In the genomic region with DNA sequence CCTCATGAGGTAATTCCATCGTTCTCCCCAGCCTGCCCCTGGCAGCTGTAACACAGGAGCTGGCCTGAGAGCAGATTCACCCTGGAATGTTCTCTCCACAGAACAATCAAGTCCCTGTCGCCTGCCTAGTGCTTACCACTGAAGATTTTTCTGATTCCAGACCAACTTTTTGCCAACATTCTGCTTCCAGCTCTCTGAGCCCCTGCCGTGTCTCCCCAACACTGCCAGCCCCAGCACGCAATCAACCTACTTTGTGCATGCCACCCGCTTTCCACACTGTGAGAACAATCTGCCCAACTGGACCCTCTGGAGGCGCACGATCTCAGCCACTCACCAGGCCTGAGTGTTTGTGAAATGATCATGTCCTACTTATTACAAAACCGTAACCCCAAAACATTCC, we compare ENCODE assay signal across 16 cellular contexts.
DNase-seq lines count a peak whose midpoint lies in the region; TF ChIP-seq lines count a peak whose summit lies in the region.
"Had no signal": no experiment of that assay in that cellular context is flagged by ENCODE, and none has a peak within 500 bp of the region (broad histone marks: within the 10 kb centered on the region; RNA-seq: fewer than 3 reads in every experiment).

No MANE protein-coding gene starts in this region.

- 78 to 86% methylated on average over 8 of the region's 8 CpGs for WGBS in lower leg skin, 2 donors

- no peak overlapping the region for H3K27ac Mint-ChIP-seq in MCF 10A (ENCODE audit: low read depth, unreplicated experiment)
- peak overlapping the region; percentile 15 for H3K27ac Mint-ChIP-seq in activated naive CD8-positive, alpha-beta T cell treated with anti-CD3 and anti-CD28 coated beads for 36 hours

- POLR2A ChIA-PET in MCF 10A (lab: Yijun Ruan, JAX), result interaction anchor here (0.6 kb wide), 1 partner anchor 11 kb away, joined by 3 read pairs; no protein-coding TSS in a partner anchor

- H3K4me3 ChIP-seq in breast epithelium (no peak overlapping the region), lower leg skin (ENCODE audit: low read depth, poor library complexity, severe bottlenecking) (no peak overlapping the region)
- H3K4me3 ChIP-seq: HAP-1, left ventricle myocardium inferior had no signal

- H3K36me3 Mint-ChIP-seq in MCF 10A (ENCODE audit: insufficient read depth, unreplicated experiment), result peaks cover 87% of the 10 kb centered on the region
- H3K36me3 Mint-ChIP-seq in activated naive CD8-positive, alpha-beta T cell treated with anti-CD3 and anti-CD28 coated beads for 36 hours, result peaks cover 13% of the 10 kb centered on the region

- H3K27me3 Mint-ChIP-seq in MCF 10A (ENCODE audit: insufficient read depth, unreplicated experiment), result no peaks in the 10 kb centered on the region
- H3K27me3 Mint-ChIP-seq in activated naive CD8-positive, alpha-beta T cell treated with anti-CD3 and anti-CD28 coated beads for 36 hours, result no peaks in the 10 kb centered on the region

- DNase-seq in breast epithelium (ENCODE audit: low spot score in 2 of 2) (peak; percentile 42 to 63), MCF 10A (ENCODE audit: unreplicated experiment) (no peak), medulla oblongata (ENCODE audit: extremely low spot score) (peak; percentile 73), KG1 (lab: John Stamatoyannopoulos, UW) (no peak), lower leg skin (ENCODE audit: low spot score in 2 of 2) (no peak)
- DNase-seq in activated naive CD8-positive, alpha-beta T cell treated with anti-CD3 and anti-CD28 coated beads for 36 hours, result no peak
- no peak for DNase-seq in activated CD4-positive, CD25-positive, alpha-beta regulatory T cell treated with anti-CD3 and anti-CD28 coated beads, Interleukin-2, amount 50 U/mL, for 72 hours
- DNase-seq: activated CD4-positive, CD25-positive, alpha-beta regulatory T cell; activated T-cell treated with anti-CD3 and anti-CD28 coated beads for 4 hours; left ventricle myocardium inferior; NCI-H1417 treated with DMSO at 0.1 percent for 48 hours; NCI-H446; stimulated activated naive CD4-positive, alpha-beta T cell had no signal

- H3K27me3 ChIP-seq in breast epithelium, result no peaks in the 10 kb centered on the region

- TF ChIP-seq POLR2A in breast epithelium (IDR thresholded peaks at IDR 0.05), result no peak
- no peak for TF ChIP-seq POLR2A in lower leg skin (IDR thresholded peaks at IDR 0.05)

- no peaks in the 10 kb centered on the region for H3K9me3 ChIP-seq in breast epithelium
- H3K9me3 ChIP-seq: HAP-1, left ventricle myocardium inferior had no signal

- H3K9me3 Mint-ChIP-seq in MCF 10A (ENCODE audit: unreplicated experiment), result no peaks in the 10 kb centered on the region
- no peaks in the 10 kb centered on the region for H3K9me3 Mint-ChIP-seq in activated naive CD8-positive, alpha-beta T cell treated with anti-CD3 and anti-CD28 coated beads for 36 hours

- H3K4me1 ChIP-seq in breast epithelium, result no peaks in the 10 kb centered on the region
- H3K4me1 ChIP-seq: HAP-1 had no signal

- H3K36me3 ChIP-seq in breast epithelium, result peaks cover 6% of the 10 kb centered on the region

- peaks cover 4% of the 10 kb centered on the region for H3K4me1 Mint-ChIP-seq in MCF 10A (ENCODE audit: insufficient read depth, unreplicated experiment)
- peaks cover 8% of the 10 kb centered on the region for H3K4me1 Mint-ChIP-seq in activated naive CD8-positive, alpha-beta T cell treated with anti-CD3 and anti-CD28 coated beads for 36 hours

- intact Hi-C loops in breast epithelium (cut with DNase I; ENCODE audit: low total_unique reads), result no loop called here
- intact Hi-C loops in MCF 10A (cut with micrococcal nuclease), result no loop called here
- intact Hi-C loops in lower leg skin (cut with DNase I; ENCODE audit: low total_unique reads), result no loop called here

- CTCF ChIA-PET in MCF 10A (lab: Yijun Ruan, JAX), result no interaction called here

- H3K27ac ChIP-seq in breast epithelium, result peak overlapping the region; percentile 76 to 85
- H3K27ac ChIP-seq in temporal lobe (ENCODE audit: low read depth, low read length), result peak overlapping the region; percentile 74
- H3K27ac ChIP-seq: KMS-11, left ventricle myocardium inferior had no signal

- H3K4me3 Mint-ChIP-seq in MCF 10A (ENCODE audit: unreplicated experiment), result no peak overlapping the region
- H3K4me3 Mint-ChIP-seq in activated naive CD8-positive, alpha-beta T cell treated with anti-CD3 and anti-CD28 coated beads for 36 hours, result no peak overlapping the region

- BruUV-seq in MCF 10A (replicated peaks; lab: Mats Ljungman, UMichigan), result no TSS peak

- TF ChIP-seq CTCF in breast epithelium (IDR thresholded peaks at IDR 0.05), result no peak
- no peak for TF ChIP-seq CTCF in MCF 10A (IDR thresholded peaks at IDR 0.05; ENCODE audit: unreplicated experiment)
- no peak for TF ChIP-seq CTCF in lower leg skin (IDR thresholded peaks at IDR 0.05)

Comparison
In these comparisons a context has a peak if more than half of its experiments do, and no peak if none do; other contexts are left out.
1. DNase-seq: peak in breast epithelium (2 of 2) and medulla oblongata (single experiment); none in MCF 10A (single experiment), activated naive CD8-positive, alpha-beta T cell treated with anti-CD3 and anti-CD28 coated beads for 36 hours (single experiment), activated CD4-positive, CD25-positive, alpha-beta regulatory T cell treated with anti-CD3 and anti-CD28 coated beads, Interleukin-2, amount 50 U/mL, for 72 hours (single experiment), KG1 (single experiment) and lower leg skin (0 of 2).